23 cellular contexts compared by ENCODE assay signal in genomic region chr12:96084624-96085023, GRCh38.
"Had no signal": no experiment of that assay in that cellular context is flagged by ENCODE, and none has a peak within 500 bp of the region (broad histone marks: within the 10 kb centered on the region; RNA-seq: fewer than 3 reads in every experiment).

No MANE protein-coding gene starts in this region.

- H3K27ac ChIP-seq: esophagus muscularis mucosa, lower lobe of right lung, ovary, psoas muscle, sigmoid colon, testis, tibial artery had no signal

- H3K9me3 ChIP-seq: esophagus muscularis mucosa, ovary, psoas muscle, sigmoid colon, testis, tibial artery had no signal

- H3K4me3 ChIP-seq: esophagus muscularis mucosa, lower lobe of right lung, ovary, psoas muscle, sigmoid colon, testis, tibial artery had no signal

- ATAC-seq: left ventricle myocardium superior; lower lobe of right lung; naive thymus-derived CD8-positive, alpha-beta T cell; psoas muscle; right cardiac atrium; stimulated activated effector memory CD8-positive, alpha-beta T cell treated with anti-CD3 and anti-CD28 coated beads, Interleukin-12 subunit alpha, Interleukin-12 subunit beta, amount 100 ng/mL, for 72 hours had no signal

- DNase-seq: effector CD8-positive, alpha-beta T cell; left ventricle myocardium superior; lower lobe of right lung; naive thymus-derived CD8-positive, alpha-beta T cell; nephron progenitor cell; nucleus accumbens; ovary; posterior cingulate gyrus; psoas muscle; right cardiac atrium; sigmoid colon; stimulated activated CD4-positive, alpha-beta T cell treated with anti-CD3 and anti-CD28 coated beads, Interleukin-2, amount 100 ng/mL, for 24 hours; stimulated activated CD4-positive, alpha-beta T cell treated with anti-CD3 and anti-CD28 coated beads, Interleukin-4, amount 100 ng/mL, for 24 hours; stimulated activated naive CD4-positive, alpha-beta T cell treated with Interleukin-2 at 50 U/mL for 16 hours; substantia nigra; testis; tibial artery had no signal

- FAIRE-seq: colon, endothelial cell of umbilical vein, frontal cortex, keratinocyte had no signal

- H3K4me1 ChIP-seq: lower lobe of right lung, psoas muscle, sigmoid colon, testis, tibial artery had no signal

- H3K36me3 ChIP-seq: esophagus muscularis mucosa, lower lobe of right lung, ovary, sigmoid colon, tibial artery had no signal

- H3K27me3 ChIP-seq: esophagus muscularis mucosa, ovary, sigmoid colon, testis, tibial artery had no signal
